16 cellular contexts compared by ENCODE assay signal in genomic region chr14:32197919-32198318, GRCh38.
DNase-seq lines count a peak whose midpoint lies in the region; ATAC-seq lines count a peak whose summit lies in the region.
"Had no signal": no experiment of that assay in that cellular context is flagged by ENCODE, and none has a peak within 500 bp of the region (broad histone marks: within the 10 kb centered on the region; RNA-seq: fewer than 3 reads in every experiment).

No MANE protein-coding gene starts in this region.

- ATAC-seq in GM19455 (IDR thresholded peaks at IDR 0.05; ENCODE audit: unreplicated experiment), result peak; percentile 37
- ATAC-seq in HG02938 (IDR thresholded peaks at IDR 0.05; ENCODE audit: unreplicated experiment), result peak; percentile 42
- ATAC-seq in HG03108 (IDR thresholded peaks at IDR 0.05; ENCODE audit: unreplicated experiment), result no peak
- ATAC-seq: Panc1 had no signal

- DNase-seq in DMS53 (lab: John Stamatoyannopoulos, UW) (peak; percentile 4), DMS53 treated with DMSO at 0.1 percent for 48 hours (lab: John Stamatoyannopoulos, UW; ENCODE audit: unreplicated experiment) (no peak), RPMI8226 (peak; percentile 63), anterior cingulate cortex (lab: John Stamatoyannopoulos, UW) (no peak)
- no peak for DNase-seq in activated CD4-positive, CD25-positive, alpha-beta regulatory T cell (lab: John Stamatoyannopoulos, UW)
- DNase-seq: activated CD4-positive, alpha-beta T cell treated with anti-CD3 and anti-CD28 coated beads, Interleukin-2, amount 10 ng/mL, durations not matched to agents 24 days and 14 days; CD4-positive, alpha-beta T cell; effector CD4-positive, alpha-beta T cell; GDM1; NCI-H1105; ovary; tibial artery had no signal

Comparison
In these comparisons a context has a peak if more than half of its experiments do, and no peak if none do; other contexts are left out.
1. DNase-seq: peak in DMS53 (single experiment) and RPMI8226 (single experiment); none in DMS53 treated with DMSO at 0.1 percent for 48 hours (single experiment), activated CD4-positive, CD25-positive, alpha-beta regulatory T cell (0 of 4) and anterior cingulate cortex (0 of 58).